ENCODE assay signal across 35 cellular contexts in the genomic region with DNA sequence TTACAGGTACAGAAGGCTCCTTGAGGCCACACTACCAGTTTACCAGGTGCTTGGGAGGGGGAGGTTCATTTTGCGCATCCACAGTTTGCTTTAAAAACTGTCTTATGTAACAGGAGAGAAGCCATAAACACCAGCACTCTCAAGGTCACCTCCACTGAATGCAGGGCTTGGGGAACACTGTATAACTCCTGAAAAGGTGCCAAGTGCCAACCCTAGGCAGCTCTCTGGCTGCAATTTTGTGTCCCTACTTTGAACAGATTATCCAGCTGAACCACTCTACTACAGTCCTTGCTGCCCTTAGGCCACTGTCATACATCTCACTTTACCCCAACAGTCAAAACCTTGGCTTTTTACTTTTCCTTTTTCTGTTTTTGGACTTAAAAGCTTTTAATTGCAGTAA.
"Had no signal": no experiment of that assay in that cellular context is flagged by ENCODE, and none has a peak within 500 bp of the region (broad histone marks: within the 10 kb centered on the region; RNA-seq: fewer than 3 reads in every experiment).

No MANE protein-coding gene starts in this region.

- H3K27me3 ChIP-seq: body of pancreas, esophagus muscularis mucosa, foreskin keratinocyte, gastrocnemius medialis had no signal

- H3K27ac ChIP-seq: adrenal gland, body of pancreas, esophagus muscularis mucosa, foreskin keratinocyte, gastrocnemius medialis had no signal

- H3K36me3 ChIP-seq: adrenal gland, esophagus muscularis mucosa, gastrocnemius medialis had no signal

- H3K36me3 Mint-ChIP-seq: activated CD4-positive, alpha-beta memory T cell treated with anti-CD3 and anti-CD28 coated beads for 36 hours; activated CD8-positive, alpha-beta memory T cell treated with anti-CD3 and anti-CD28 coated beads, Interleukin-2, amount 10 ng/mL, durations not matched to agents 7 days and 5 days; activated naive CD4-positive, alpha-beta T cell treated with anti-CD3 and anti-CD28 coated beads, Interleukin-2, amount 50 U/mL, for 24 hours; activated naive CD8-positive, alpha-beta T cell treated with anti-CD3 and anti-CD28 coated beads for 36 hours had no signal

- H3K4me1 ChIP-seq: adrenal gland, body of pancreas, esophagus muscularis mucosa, foreskin keratinocyte, gastrocnemius medialis had no signal

- H3K4me3 ChIP-seq: adrenal gland, body of pancreas, esophagus muscularis mucosa, gastrocnemius medialis had no signal

- H3K27me3 Mint-ChIP-seq: activated CD4-positive, alpha-beta memory T cell treated with anti-CD3 and anti-CD28 coated beads for 36 hours; activated CD4-positive, alpha-beta T cell treated with anti-CD3 and anti-CD28 coated beads for 36 hours; activated CD4-positive, alpha-beta T cell treated with anti-CD3 and anti-CD28 coated beads, Interleukin-2, amount 10 ng/mL, durations not matched to agents 24 days and 14 days; activated CD8-positive, alpha-beta memory T cell treated with anti-CD3 and anti-CD28 coated beads, Interleukin-2, amount 10 ng/mL, durations not matched to agents 7 days and 5 days; activated naive CD4-positive, alpha-beta T cell treated with anti-CD3 and anti-CD28 coated beads, Interleukin-2, amount 50 U/mL, for 24 hours; activated naive CD8-positive, alpha-beta T cell treated with anti-CD3 and anti-CD28 coated beads for 36 hours; activated naive CD8-positive, alpha-beta T cell treated with anti-CD3 and anti-CD28 coated beads, Interleukin-2, amount 50 U/mL, for 24 hours; effector memory CD8-positive, alpha-beta T cell had no signal

- DNase-seq: activated CD4-positive, alpha-beta memory T cell treated with anti-CD3 and anti-CD28 coated beads for 36 hours; activated CD4-positive, alpha-beta T cell treated with anti-CD3 and anti-CD28 coated beads for 36 hours; activated CD4-positive, alpha-beta T cell treated with anti-CD3 and anti-CD28 coated beads, Interleukin-2, amount 10 ng/mL, durations not matched to agents 24 days and 14 days; activated CD4-positive, CD25-positive, alpha-beta regulatory T cell; activated CD4-positive, CD25-positive, alpha-beta regulatory T cell treated with anti-CD3 and anti-CD28 coated beads, Interleukin-2, amount 50 U/mL, for 72 hours; activated CD8-positive, alpha-beta memory T cell treated with anti-CD3 and anti-CD28 coated beads, Interleukin-2, amount 10 ng/mL, durations not matched to agents 7 days and 5 days; activated CD8-positive, alpha-beta memory T cell treated with anti-CD3 and anti-CD28 coated beads, Interleukin-2, amount 50 U/mL, for 4 hours; activated CD8-positive, alpha-beta T cell treated with anti-CD3 and anti-CD28 coated beads, Interleukin-2, amount 10 ng/mL, durations not matched to agents 7 days and 5 days; activated effector memory CD4-positive, alpha-beta T cell treated with anti-CD3 and anti-CD28 coated beads, Interleukin-2, amount 50 U/mL, for 16 hours; activated naive CD4-positive, alpha-beta T cell treated with anti-CD3 and anti-CD28 coated beads for 36 hours; activated naive CD8-positive, alpha-beta T cell treated with anti-CD3 and anti-CD28 coated beads for 36 hours; activated naive CD8-positive, alpha-beta T cell treated with anti-CD3 and anti-CD28 coated beads, Interleukin-2, amount 50 U/mL, for 24 hours; activated T-cell treated with anti-CD3 and anti-CD28 coated beads, Interleukin-2, amount 50 U/mL, for 1 hour; activated T-cell treated with anti-CD3 and anti-CD28 coated beads, Interleukin-2, amount 50 U/mL, for 48 hours; adrenal gland; amygdala; aorta; body of pancreas; caudate nucleus; cortex of kidney; dermis blood vessel endothelial cell; effector CD4-positive, alpha-beta T cell; effector memory CD8-positive, alpha-beta T cell; erythroblast; foreskin keratinocyte; gastrocnemius medialis; glutamatergic neuron; T-helper 1 cell; T-helper 17 cell; T1000 had no signal

- H3K27ac Mint-ChIP-seq: activated CD4-positive, alpha-beta memory T cell treated with anti-CD3 and anti-CD28 coated beads for 36 hours; activated CD4-positive, alpha-beta T cell treated with anti-CD3 and anti-CD28 coated beads for 36 hours; activated CD4-positive, alpha-beta T cell treated with anti-CD3 and anti-CD28 coated beads, Interleukin-2, amount 10 ng/mL, durations not matched to agents 24 days and 14 days; activated CD8-positive, alpha-beta memory T cell treated with anti-CD3 and anti-CD28 coated beads, Interleukin-2, amount 10 ng/mL, durations not matched to agents 7 days and 5 days; activated CD8-positive, alpha-beta T cell treated with anti-CD3 and anti-CD28 coated beads, Interleukin-2, amount 10 ng/mL, durations not matched to agents 7 days and 5 days; activated naive CD4-positive, alpha-beta T cell treated with anti-CD3 and anti-CD28 coated beads for 36 hours; activated naive CD4-positive, alpha-beta T cell treated with anti-CD3 and anti-CD28 coated beads, Interleukin-2, amount 50 U/mL, for 24 hours; activated naive CD8-positive, alpha-beta T cell treated with anti-CD3 and anti-CD28 coated beads for 36 hours; activated naive CD8-positive, alpha-beta T cell treated with anti-CD3 and anti-CD28 coated beads, Interleukin-2, amount 50 U/mL, for 24 hours; activated T-helper 1 cell treated with anti-CD3 and anti-CD28 coated beads, Interleukin-12 subunit alpha, Interleukin-12 subunit beta, Interleukin-2, Interleukin-4 antibody, amounts not matched to agents 30 ng/mL and 10 ng/mL and 1 ng/mL, durations not matched to agents 14 hours and 24 hours and 36 hours; activated T-helper 2 cell treated with anti-CD3 and anti-CD28 coated beads, Interferon-gamma antibody, Interleukin-2, Interleukin-4, amounts not matched to agents 10 μg/mL and 5 μg/mL and 100 μg/mL, durations not matched to agents 14 hours and 24 hours and 36 hours; effector memory CD8-positive, alpha-beta T cell; T-helper 17 cell; T-helper 2 cell treated with Interferon-gamma antibody and Interleukin-4, amounts not matched to agents 5 μg/mL and 100 μg/mL, for 36 hours had no signal

- ATAC-seq: activated CD4-positive, alpha-beta T cell treated with anti-CD3 and anti-CD28 coated beads for 36 hours; activated CD8-positive, alpha-beta memory T cell treated with anti-CD3 and anti-CD28 coated beads, Interleukin-2, amount 10 ng/mL, durations not matched to agents 7 days and 5 days; activated CD8-positive, alpha-beta T cell treated with anti-CD3 and anti-CD28 coated beads, Interleukin-2, amount 10 ng/mL, durations not matched to agents 7 days and 5 days; activated naive CD8-positive, alpha-beta T cell treated with anti-CD3 and anti-CD28 coated beads, Interleukin-2, amount 50 U/mL, for 24 hours; body of pancreas; effector memory CD8-positive, alpha-beta T cell; foreskin keratinocyte; gastrocnemius medialis; T-helper 17 cell had no signal

- H3K9me3 ChIP-seq: adrenal gland, body of pancreas, esophagus muscularis mucosa, gastrocnemius medialis had no signal

- H3K4me3 Mint-ChIP-seq: activated CD4-positive, alpha-beta memory T cell treated with anti-CD3 and anti-CD28 coated beads for 36 hours; activated CD4-positive, alpha-beta T cell treated with anti-CD3 and anti-CD28 coated beads for 36 hours; activated CD4-positive, alpha-beta T cell treated with anti-CD3 and anti-CD28 coated beads, Interleukin-2, amount 10 ng/mL, durations not matched to agents 24 days and 14 days; activated CD8-positive, alpha-beta memory T cell treated with anti-CD3 and anti-CD28 coated beads, Interleukin-2, amount 10 ng/mL, durations not matched to agents 7 days and 5 days; activated CD8-positive, alpha-beta T cell treated with anti-CD3 and anti-CD28 coated beads, Interleukin-2, amount 10 ng/mL, durations not matched to agents 7 days and 5 days; activated naive CD4-positive, alpha-beta T cell treated with anti-CD3 and anti-CD28 coated beads for 36 hours; activated naive CD4-positive, alpha-beta T cell treated with anti-CD3 and anti-CD28 coated beads, Interleukin-2, amount 50 U/mL, for 24 hours; activated naive CD8-positive, alpha-beta T cell treated with anti-CD3 and anti-CD28 coated beads for 36 hours; activated naive CD8-positive, alpha-beta T cell treated with anti-CD3 and anti-CD28 coated beads, Interleukin-2, amount 50 U/mL, for 24 hours; activated T-helper 1 cell treated with anti-CD3 and anti-CD28 coated beads, Interleukin-12 subunit alpha, Interleukin-12 subunit beta, Interleukin-2, Interleukin-4 antibody, amounts not matched to agents 30 ng/mL and 10 ng/mL and 1 ng/mL, durations not matched to agents 14 hours and 24 hours and 36 hours; effector memory CD8-positive, alpha-beta T cell; T-helper 17 cell; T-helper 2 cell treated with Interferon-gamma antibody and Interleukin-4, amounts not matched to agents 5 μg/mL and 100 μg/mL, for 36 hours had no signal

- H3K9me3 Mint-ChIP-seq: activated CD4-positive, alpha-beta memory T cell treated with anti-CD3 and anti-CD28 coated beads for 36 hours; activated CD4-positive, alpha-beta T cell treated with anti-CD3 and anti-CD28 coated beads, Interleukin-2, amount 10 ng/mL, durations not matched to agents 24 days and 14 days; activated naive CD4-positive, alpha-beta T cell treated with anti-CD3 and anti-CD28 coated beads for 36 hours; activated naive CD4-positive, alpha-beta T cell treated with anti-CD3 and anti-CD28 coated beads, Interleukin-2, amount 50 U/mL, for 24 hours; activated naive CD8-positive, alpha-beta T cell treated with anti-CD3 and anti-CD28 coated beads for 36 hours; activated naive CD8-positive, alpha-beta T cell treated with anti-CD3 and anti-CD28 coated beads, Interleukin-2, amount 50 U/mL, for 24 hours; activated T-helper 1 cell treated with anti-CD3 and anti-CD28 coated beads, Interleukin-12 subunit alpha, Interleukin-12 subunit beta, Interleukin-2, Interleukin-4 antibody, amounts not matched to agents 30 ng/mL and 10 ng/mL and 1 ng/mL, durations not matched to agents 14 hours and 24 hours and 36 hours; activated T-helper 2 cell treated with anti-CD3 and anti-CD28 coated beads, Interferon-gamma antibody, Interleukin-2, Interleukin-4, amounts not matched to agents 10 μg/mL and 5 μg/mL and 100 μg/mL, durations not matched to agents 14 hours and 24 hours and 36 hours; T-helper 2 cell treated with Interferon-gamma antibody and Interleukin-4, amounts not matched to agents 5 μg/mL and 100 μg/mL, for 36 hours had no signal

- H3K4me1 Mint-ChIP-seq: activated CD4-positive, alpha-beta T cell treated with anti-CD3 and anti-CD28 coated beads for 36 hours; activated CD4-positive, alpha-beta T cell treated with anti-CD3 and anti-CD28 coated beads, Interleukin-2, amount 10 ng/mL, durations not matched to agents 24 days and 14 days; activated CD8-positive, alpha-beta memory T cell treated with anti-CD3 and anti-CD28 coated beads, Interleukin-2, amount 10 ng/mL, durations not matched to agents 7 days and 5 days; activated naive CD4-positive, alpha-beta T cell treated with anti-CD3 and anti-CD28 coated beads, Interleukin-2, amount 50 U/mL, for 24 hours; activated naive CD8-positive, alpha-beta T cell treated with anti-CD3 and anti-CD28 coated beads for 36 hours; activated naive CD8-positive, alpha-beta T cell treated with anti-CD3 and anti-CD28 coated beads, Interleukin-2, amount 50 U/mL, for 24 hours; T-helper 17 cell had no signal
